Comparison of ENCODE assay signal across 27 cellular contexts in the genomic region with DNA sequence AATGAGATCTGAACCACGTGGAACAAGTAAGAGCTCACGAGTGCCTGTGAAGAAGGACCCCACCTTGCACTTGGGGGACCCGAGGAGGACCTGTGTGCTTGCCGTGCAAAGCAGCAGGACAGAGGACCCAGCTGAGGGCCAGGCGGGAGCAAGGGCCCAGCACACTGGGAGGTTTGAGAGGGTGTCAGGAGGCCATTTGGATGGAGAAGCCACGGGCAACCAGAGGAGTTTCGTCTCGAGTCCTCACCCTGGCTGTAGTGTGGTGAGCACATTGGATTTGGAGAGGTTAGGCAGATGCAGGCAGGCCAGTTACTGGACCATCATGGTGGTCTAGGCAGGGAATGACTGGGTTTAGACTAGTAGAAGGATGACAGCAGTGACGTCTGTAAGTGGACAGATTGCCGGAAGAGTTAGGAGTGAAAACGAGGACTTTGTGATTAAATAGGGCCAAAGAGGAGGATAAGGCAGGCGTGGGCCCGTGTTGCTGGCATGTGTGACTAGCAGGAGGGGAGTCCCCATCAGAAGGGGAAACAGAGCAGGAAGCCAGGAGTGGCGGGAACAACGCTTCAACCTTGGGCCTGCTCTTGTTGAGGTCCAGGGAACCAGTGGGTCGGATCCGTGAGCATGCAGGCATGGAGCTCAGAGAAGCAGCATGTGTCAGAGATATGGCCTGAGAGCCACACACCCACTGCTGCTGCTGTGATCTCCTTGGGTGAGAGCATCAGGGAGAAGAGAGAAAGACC.
"Had no signal": no experiment of that assay in that cellular context is flagged by ENCODE, and none has a peak within 500 bp of the region (broad histone marks: within the 10 kb centered on the region; RNA-seq: fewer than 3 reads in every experiment).

No MANE protein-coding gene starts in this region.

- H3K27ac Mint-ChIP-seq: activated CD4-positive, alpha-beta T cell treated with anti-CD3 and anti-CD28 coated beads, Interleukin-2, amount 10 ng/mL, durations not matched to agents 24 days and 14 days; activated CD8-positive, alpha-beta T cell treated with anti-CD3 and anti-CD28 coated beads, Interleukin-2, amount 10 ng/mL, durations not matched to agents 7 days and 5 days; activated naive CD4-positive, alpha-beta T cell treated with anti-CD3 and anti-CD28 coated beads, Interleukin-2, amount 10 ng/mL, durations not matched to agents 7 days and 5 days; activated naive CD8-positive, alpha-beta T cell; T-helper 1 cell treated with Interleukin-12 subunit alpha and Interleukin-12 subunit beta and Interleukin-4 antibody, amounts not matched to agents 30 μg/mL and 1 μg/mL, for 36 hours; T-helper 2 cell treated with Interferon-gamma antibody and Interleukin-4, amounts not matched to agents 5 μg/mL and 100 μg/mL, for 36 hours had no signal

- H3K4me1 Mint-ChIP-seq: activated CD4-positive, alpha-beta T cell treated with anti-CD3 and anti-CD28 coated beads, Interleukin-2, amount 10 ng/mL, durations not matched to agents 24 days and 14 days; activated naive CD4-positive, alpha-beta T cell treated with anti-CD3 and anti-CD28 coated beads, Interleukin-2, amount 10 ng/mL, durations not matched to agents 7 days and 5 days had no signal

- H3K27me3 Mint-ChIP-seq: activated CD4-positive, alpha-beta T cell treated with anti-CD3 and anti-CD28 coated beads, Interleukin-2, amount 10 ng/mL, durations not matched to agents 24 days and 14 days; activated naive CD4-positive, alpha-beta T cell treated with anti-CD3 and anti-CD28 coated beads, Interleukin-2, amount 10 ng/mL, durations not matched to agents 7 days and 5 days; activated naive CD8-positive, alpha-beta T cell had no signal

- DNase-seq: activated CD4-positive, alpha-beta T cell treated with anti-CD3 and anti-CD28 coated beads, Interleukin-2, amount 10 ng/mL, durations not matched to agents 24 days and 14 days; activated CD4-positive, alpha-beta T cell treated with anti-CD3 and anti-CD28 coated beads, Interleukin-2, amount 50 U/mL, for 48 hours; activated CD8-positive, alpha-beta T cell treated with anti-CD3 and anti-CD28 coated beads, Interleukin-2, amount 10 ng/mL, durations not matched to agents 7 days and 5 days; activated effector memory CD4-positive, alpha-beta T cell treated with Interleukin-2 at 50 U/mL for 16 hours; activated naive CD4-positive, alpha-beta T cell treated with anti-CD3 and anti-CD28 coated beads, Interleukin-2, amount 10 ng/mL, durations not matched to agents 7 days and 5 days; activated T-cell treated with anti-CD3 and anti-CD28 coated beads, Interleukin-2, amount 50 U/mL, for 4 hours; amniotic stem cell; Karpas-422; KBM-7; NCI-H1105; NCI-H1417 treated with DMSO at 0.1 percent for 48 hours; NCI-H1694; NCI-H1930; NCI-H2081 treated with DMSO at 0.1 percent for 48 hours; NCI-H345; NCI-H524 treated with DMSO at 0.1 percent for 48 hours; NK-92 treated with Interleukin-12 subunit alpha and Interleukin-12 subunit beta, amount 100 ng/mL, for 24 hours; PC-3; RPMI8226; SHP77 treated with DMSO at 0.1 percent for 48 hours; SK-N-SH had no signal

- H3K9ac ChIP-seq: SK-N-SH had no signal

- H3K36me3 ChIP-seq: ascending aorta, Peyer's patch, SJSA1 had no signal

- H3K4me3 Mint-ChIP-seq: activated CD4-positive, alpha-beta T cell treated with anti-CD3 and anti-CD28 coated beads, Interleukin-2, amount 10 ng/mL, durations not matched to agents 24 days and 14 days; activated CD8-positive, alpha-beta T cell treated with anti-CD3 and anti-CD28 coated beads, Interleukin-2, amount 10 ng/mL, durations not matched to agents 7 days and 5 days; activated naive CD4-positive, alpha-beta T cell treated with anti-CD3 and anti-CD28 coated beads, Interleukin-2, amount 10 ng/mL, durations not matched to agents 7 days and 5 days; activated naive CD8-positive, alpha-beta T cell; activated T-cell treated with anti-CD3 and anti-CD28 coated beads, Interleukin-2, amount 50 U/mL, for 4 hours; T-helper 1 cell treated with Interleukin-12 subunit alpha and Interleukin-12 subunit beta and Interleukin-4 antibody, amounts not matched to agents 30 μg/mL and 1 μg/mL, for 36 hours; T-helper 2 cell treated with Interferon-gamma antibody and Interleukin-4, amounts not matched to agents 5 μg/mL and 100 μg/mL, for 36 hours had no signal

- H3K9me3 ChIP-seq: Peyer's patch had no signal

- H3K36me3 Mint-ChIP-seq: activated naive CD4-positive, alpha-beta T cell treated with anti-CD3 and anti-CD28 coated beads, Interleukin-2, amount 10 ng/mL, durations not matched to agents 7 days and 5 days had no signal

- H3K9me3 Mint-ChIP-seq: activated CD4-positive, alpha-beta T cell treated with anti-CD3 and anti-CD28 coated beads, Interleukin-2, amount 10 ng/mL, durations not matched to agents 24 days and 14 days; T-helper 2 cell treated with Interferon-gamma antibody and Interleukin-4, amounts not matched to agents 5 μg/mL and 100 μg/mL, for 36 hours had no signal

- H3K4me3 ChIP-seq: ascending aorta, Peyer's patch, SJSA1 had no signal

- H3K4me1 ChIP-seq: ascending aorta, Peyer's patch, SJSA1 had no signal

- H3K27ac ChIP-seq: ascending aorta, Peyer's patch, SJSA1 had no signal

- ATAC-seq: activated CD8-positive, alpha-beta T cell treated with anti-CD3 and anti-CD28 coated beads, Interleukin-2, amount 10 ng/mL, durations not matched to agents 7 days and 5 days; activated T-cell treated with anti-CD3 and anti-CD28 coated beads, Interleukin-2, amount 50 U/mL, for 4 hours; PC-3 had no signal

- H3K27me3 ChIP-seq: ascending aorta, Peyer's patch, SJSA1 had no signal
